10 cellular contexts compared by ENCODE assay signal in the genomic region with DNA sequence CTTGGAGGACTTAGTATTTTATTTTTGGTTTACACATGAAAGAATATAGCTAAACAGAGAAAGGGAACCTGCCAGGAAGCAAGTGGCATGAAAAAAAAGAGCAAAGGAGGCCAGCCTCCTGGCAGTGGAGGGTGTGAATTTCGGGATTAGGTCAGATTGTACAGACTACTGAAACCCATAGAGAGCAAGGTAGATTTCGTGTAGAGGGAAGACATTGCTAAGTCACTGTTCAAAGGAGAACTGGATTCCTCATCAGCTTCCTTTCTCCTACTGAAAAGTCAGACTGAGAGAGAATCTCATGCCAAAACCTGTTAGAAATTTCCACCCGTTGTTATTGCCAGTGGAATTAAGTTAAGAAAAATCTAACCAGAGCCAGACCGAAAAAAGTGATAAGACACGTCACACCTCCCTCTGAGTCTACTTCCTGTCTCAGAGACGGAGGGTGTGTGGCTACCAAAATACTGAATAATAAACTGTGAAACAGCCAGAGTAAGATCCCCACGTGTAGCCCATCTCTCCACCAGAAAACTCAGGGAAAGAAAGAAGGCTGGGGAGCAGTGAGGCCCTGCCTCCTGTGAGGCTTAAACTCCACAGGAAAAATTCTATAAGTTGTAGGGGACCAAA.
A peak's percentile ranks its signal among the peaks of the same experiment; 100 is the strongest.
DNase-seq lines count a peak whose midpoint lies in the region; ATAC-seq and TF ChIP-seq lines count a peak whose summit lies in the region.
"Had no signal": no experiment of that assay in that cellular context is flagged by ENCODE, and none has a peak within 500 bp of the region (broad histone marks: within the 10 kb centered on the region; RNA-seq: fewer than 3 reads in every experiment).

No MANE protein-coding gene starts in this region.

- H3K27ac ChIP-seq in DND-41 (ENCODE audit: low read length) (no peak overlapping the region), MM.1S (ENCODE audit: low read length) (no peak overlapping the region)

- no peaks in the 10 kb centered on the region for H3K9me3 ChIP-seq in DND-41 (ENCODE audit: insufficient read depth, low read length, severe bottlenecking)
- H3K9me3 ChIP-seq in MM.1S (replicated peaks; ENCODE audit: insufficient read depth, low read length) = no peaks in the 10 kb centered on the region

- H3K4me2 ChIP-seq in DND-41 (ENCODE audit: insufficient read depth, low read length) (no peak overlapping the region), MM.1S (ENCODE audit: low read depth, low read length) (no peak overlapping the region)

- no peaks in the 10 kb centered on the region for H3K9me2 ChIP-seq in MM.1S (replicated peaks; ENCODE audit: insufficient read depth, low read length)

- H3K9ac ChIP-seq in DND-41 (ENCODE audit: low read depth, low read length) (no peak overlapping the region), MM.1S (ENCODE audit: low read length) (no peak overlapping the region)

- H2AFZ ChIP-seq in DND-41 (ENCODE audit: low read depth, low read length) (0 out of 2 replicates have a peak overlapping the region, but pooled peaks have one; percentile 29), MM.1S (ENCODE audit: low read length) (no peak overlapping the region; the same call in 1 of the 2 replicates)

- no peak for TF ChIP-seq CTCF in DND-41 (IDR thresholded peaks at IDR 0.05; ENCODE audit: borderline replicate concordance, extremely low read depth, low read length, poor library complexity, severe bottlenecking)
- TF ChIP-seq CTCF in MM.1S (IDR thresholded peaks at IDR 0.05; ENCODE audit: low read length) = no peak

- DNase-seq in DND-41 (no peak), iris pigment epithelial cell (ENCODE audit: low read depth) (peak; percentile 74), ecto neural progenitor cell (ENCODE audit: low spot score) (no peak), NCI-H2196 treated with DMSO at 0.1 percent for 48 hours (lab: John Stamatoyannopoulos, UW; ENCODE audit: unreplicated experiment) (no peak), MM.1S (no peak)
- DNase-seq in activated CD4-positive, alpha-beta T cell treated with anti-CD3 and anti-CD28 coated beads, Interleukin-2, amount 50 U/mL, for 48 hours = peak; percentile 12 to 27
- DNase-seq: naive B cell, NCI-H1436 treated with DMSO at 0.1 percent for 48 hours had no signal

- H3K4me1 ChIP-seq in DND-41 (ENCODE audit: insufficient read depth, low read length) (peaks cover 8% of the 10 kb centered on the region; the same call in 1 of the 2 replicates), MM.1S (ENCODE audit: low read length) (no peaks in the 10 kb centered on the region)

- peak; percentile 64 for ATAC-seq in DND-41 (ENCODE audit: insufficient read depth, low read depth)
- peak; percentile 77 for ATAC-seq in HG03280 (IDR thresholded peaks at IDR 0.05; ENCODE audit: unreplicated experiment)
- ATAC-seq in HG03342 (IDR thresholded peaks at IDR 0.05; ENCODE audit: unreplicated experiment) = no peak

- H3K79me2 ChIP-seq in DND-41 (ENCODE audit: insufficient read depth, low read length) (no peaks in the 10 kb centered on the region), MM.1S (ENCODE audit: low read length) (no peaks in the 10 kb centered on the region)

- H3K4me3 ChIP-seq in DND-41 (ENCODE audit: low read depth in 1 of 2, low read length in 2 of 2) (no peak overlapping the region), MM.1S (ENCODE audit: low read length) (no peak overlapping the region)

- no peaks in the 10 kb centered on the region for H3F3A ChIP-seq in MM.1S (ENCODE audit: insufficient read depth, low read length)

- H3K36me3 ChIP-seq in DND-41 (ENCODE audit: insufficient read depth, low read length) (no peaks in the 10 kb centered on the region), MM.1S (replicated peaks; ENCODE audit: insufficient read depth, low read length) (no peaks in the 10 kb centered on the region)

- H4K20me1 ChIP-seq in DND-41 (ENCODE audit: insufficient read depth, low read length) = no peaks in the 10 kb centered on the region
- no peaks in the 10 kb centered on the region for H4K20me1 ChIP-seq in MM.1S (ENCODE audit: insufficient read depth, low read length)

- H3K27me3 ChIP-seq in DND-41 (ENCODE audit: insufficient read depth, low read length, poor library complexity) (no peaks in the 10 kb centered on the region), MM.1S (replicated peaks; ENCODE audit: insufficient read depth, low read length) (no peaks in the 10 kb centered on the region)

Comparison
In these comparisons a context has a peak if more than half of its experiments do, and no peak if none do; other contexts are left out.
1. DNase-seq: peak in activated CD4-positive, alpha-beta T cell treated with anti-CD3 and anti-CD28 coated beads, Interleukin-2, amount 50 U/mL, for 48 hours (2 of 2) and iris pigment epithelial cell (single experiment); none in DND-41 (single experiment), ecto neural progenitor cell (single experiment), NCI-H2196 treated with DMSO at 0.1 percent for 48 hours (single experiment) and MM.1S (single experiment).